Comparison of ENCODE assay signal across 19 cellular contexts in the genomic region with DNA sequence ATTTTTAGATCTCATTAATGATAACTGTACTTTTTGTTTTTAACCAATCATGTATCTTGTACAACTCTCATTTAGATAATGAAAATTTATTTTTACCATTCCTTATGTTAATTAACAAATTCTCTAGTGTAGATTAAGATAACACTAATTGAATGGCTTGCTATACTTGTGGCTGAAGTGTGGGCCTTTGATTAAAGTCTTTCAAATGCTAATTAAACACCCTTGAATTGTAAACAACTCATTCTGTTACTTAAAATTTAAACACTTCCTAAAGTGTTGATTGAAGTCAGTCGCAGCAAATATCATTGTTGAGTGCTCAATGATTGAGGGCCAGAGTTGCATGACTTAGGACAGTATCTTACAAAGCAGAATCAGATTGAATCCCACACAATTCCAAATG.
DNase-seq lines count a peak whose midpoint lies in the region; FAIRE-seq and TF ChIP-seq lines count a peak whose summit lies in the region.
"Had no signal": no experiment of that assay in that cellular context is flagged by ENCODE, and none has a peak within 500 bp of the region (broad histone marks: within the 10 kb centered on the region; RNA-seq: fewer than 3 reads in every experiment).

No MANE protein-coding gene starts in this region.

- H3K4ac ChIP-seq in H1 (replicated peaks; ENCODE audit: insufficient read length, low read depth, low read length), result no peak overlapping the region

- no peak overlapping the region for H4K91ac ChIP-seq in H1 (replicated peaks; ENCODE audit: insufficient read length, low read length)

- H3K79me2 ChIP-seq in mammary epithelial cell (ENCODE audit: insufficient read depth, low read length) (no peaks in the 10 kb centered on the region), H1 (ENCODE audit: control insufficient read depth in 1 of 2, insufficient read depth in 2 of 2, low read length in 2 of 2) (no peaks in the 10 kb centered on the region), neural progenitor cell (ENCODE audit: low read depth) (no peaks in the 10 kb centered on the region)

- H3K79me1 ChIP-seq in H1 (ENCODE audit: low read depth, low read length), result no peaks in the 10 kb centered on the region

- BruUV-seq in mammary epithelial cell (replicated peaks; lab: Mats Ljungman, UMichigan) (no TSS peak), MCF 10A (replicated peaks; lab: Mats Ljungman, UMichigan) (no TSS peak)

- no peak overlapping the region for H4K5ac ChIP-seq in H1 (ENCODE audit: insufficient read length, low read depth, low read length)

- no peak overlapping the region for H2BK15ac ChIP-seq in H1 (ENCODE audit: low read length)

- dilution Hi-C loops in mammary epithelial cell (cut with HindIII; ENCODE audit: low sequenced_read_pairs), result no loop called here

- no peak for TF ChIP-seq CTCF in mammary epithelial cell (conservative IDR thresholded peaks at IDR 0.05 in 1 of 2, IDR thresholded peaks at IDR 0.05 in 1 of 2; ENCODE audit: extremely low read depth in 1 of 2, insufficient read depth in 1 of 2, low read depth in 1 of 2, low read length in 2 of 2)
- TF ChIP-seq CTCF in MCF 10A (IDR thresholded peaks at IDR 0.05; ENCODE audit: unreplicated experiment), result no peak
- TF ChIP-seq CTCF in H1 (IDR thresholded peaks at IDR 0.05; ENCODE audit: control extremely low read depth in 1 of 3, insufficient read depth in 1 of 3, low read depth in 1 of 3, low read length in 3 of 3), result no peak
- TF ChIP-seq CTCF in neural progenitor cell (IDR thresholded peaks at IDR 0.05), result no peak

- TF ChIP-seq POLR2A in H1 (IDR thresholded peaks at IDR 0.05; ENCODE audit: control extremely low read depth in 1 of 2, low read depth in 2 of 2, low read length in 2 of 2), result no peak

- no peak for TF ChIP-seq EP300 in H1 (IDR thresholded peaks at IDR 0.05; ENCODE audit: borderline replicate concordance in 1 of 2, low read depth in 2 of 2, low read length in 2 of 2)

- H2BK120ac ChIP-seq in H1 (replicated peaks; ENCODE audit: low read depth, low read length), result no peak overlapping the region

- no peak overlapping the region for H3K4me3 ChIP-seq in mammary epithelial cell (replicated peaks in 1 of 3; ENCODE audit: insufficient read depth in 1 of 3, low read depth in 2 of 3, low read length in 3 of 3)
- no peak overlapping the region for H3K4me3 ChIP-seq in HUES6 (ENCODE audit: low read depth, low read length)
- no peak overlapping the region for H3K4me3 ChIP-seq in H1 (ENCODE audit: extremely low read depth in 1 of 4, insufficient read depth in 2 of 4, low read depth in 3 of 4, low read length in 4 of 4)
- no peak overlapping the region for H3K4me3 ChIP-seq in neural progenitor cell

- H3K4me1 Mint-ChIP-seq in MCF 10A (ENCODE audit: insufficient read depth, unreplicated experiment) (no peaks in the 10 kb centered on the region), neural progenitor cell (peaks cover 3% of the 10 kb centered on the region)
- H3K4me1 Mint-ChIP-seq: B cell had no signal

- H3K27me3 Mint-ChIP-seq in MCF 10A (ENCODE audit: insufficient read depth, unreplicated experiment), result no peaks in the 10 kb centered on the region
- no peaks in the 10 kb centered on the region for H3K27me3 Mint-ChIP-seq in neural progenitor cell (ENCODE audit: insufficient read depth, low read depth)
- H3K27me3 Mint-ChIP-seq: B cell; CD4-positive, alpha-beta memory T cell had no signal

- H4K8ac ChIP-seq in H1 (ENCODE audit: extremely low read depth, insufficient read depth, low read length), result no peak overlapping the region

- H4K20me1 ChIP-seq in mammary epithelial cell (ENCODE audit: insufficient read depth, low read length) (no peaks in the 10 kb centered on the region), H1 (replicated peaks in 1 of 2; ENCODE audit: control insufficient read depth in 1 of 2, insufficient read depth in 2 of 2, low read length in 2 of 2) (no peaks in the 10 kb centered on the region), neural progenitor cell (ENCODE audit: low read depth) (no peaks in the 10 kb centered on the region)

- H2BK5ac ChIP-seq in H1 (ENCODE audit: low read depth, low read length), result no peak overlapping the region

- DNase-seq in mammary epithelial cell (no peak), MCF 10A (ENCODE audit: unreplicated experiment) (no peak), H1 (ENCODE audit: low read depth in 1 of 2, low spot score in 2 of 2) (no peak), neural progenitor cell (ENCODE audit: low spot score) (no peak), medulla oblongata (ENCODE audit: extremely low spot score) (no peak), NCI-H1436 (lab: John Stamatoyannopoulos, UW) (no peak), HK-2 (ENCODE audit: unreplicated experiment) (no peak)
- DNase-seq: C1 segment of cervical spinal cord; CD4-positive, alpha-beta memory T cell; COR-L47; DMS53; DMS79 treated with DMSO at 0.1 percent for 48 hours had no signal

- H3K14ac ChIP-seq in H1 (ENCODE audit: insufficient read length), result no peak overlapping the region

- H3K27ac Mint-ChIP-seq in MCF 10A (ENCODE audit: low read depth, unreplicated experiment) (no peak overlapping the region), neural progenitor cell (no peak overlapping the region)
- H3K27ac Mint-ChIP-seq: B cell; CD4-positive, alpha-beta memory T cell had no signal

- intact Hi-C loops in mammary epithelial cell (cut with micrococcal nuclease) (no loop called here), MCF 10A (cut with micrococcal nuclease) (no loop called here)

- TF ChIP-seq RAD21 in H1 (IDR thresholded peaks at IDR 0.05 in 1 of 2, conservative IDR thresholded peaks at IDR 0.05 in 1 of 2; ENCODE audit: low read depth in 2 of 2, low read length in 2 of 2), result no peak

- no peak overlapping the region for H3K18ac ChIP-seq in H1 (ENCODE audit: extremely low read depth, low read length)

- H2AFZ ChIP-seq in mammary epithelial cell (ENCODE audit: low read depth, low read length), result peak overlapping the region; percentile 63
- no peak overlapping the region for H2AFZ ChIP-seq in H1 (ENCODE audit: low read length)
- H2AFZ ChIP-seq in neural progenitor cell (replicated peaks), result no peak overlapping the region

- H3F3A ChIP-seq in neural progenitor cell (ENCODE audit: low read depth), result no peaks in the 10 kb centered on the region

- CTCF ChIA-PET in mammary epithelial cell (lab: Charles Lee; ENCODE audit: low non-redundant PET) (no interaction called here), MCF 10A (lab: Yijun Ruan, JAX) (no interaction called here), H1 (lab: Charles Lee; ENCODE audit: partially characterized antibody) (no interaction called here)

- H3K4me1 ChIP-seq in mammary epithelial cell (ENCODE audit: insufficient read depth, low read length) (peaks cover 9% of the 10 kb centered on the region), HUES6 (ENCODE audit: control insufficient read depth, insufficient read depth, low read length) (peaks cover 21% of the 10 kb centered on the region), H1 (replicated peaks in 1 of 4; ENCODE audit: control insufficient read depth in 3 of 4, insufficient read depth in 4 of 4, low read length in 3 of 4) (peaks cover 0 to 9% (median under 1%) of the 10 kb centered on the region in 4 experiments; a peak in 2 of 7 replicates), neural progenitor cell (peaks cover 13% of the 10 kb centered on the region)

- H3K4me3 Mint-ChIP-seq in MCF 10A (ENCODE audit: unreplicated experiment) (no peak overlapping the region), neural progenitor cell (no peak overlapping the region)
- H3K4me3 Mint-ChIP-seq: B cell, H9 had no signal

- H3K27me3 ChIP-seq in mammary epithelial cell (ENCODE audit: insufficient read depth, low read length) (no peaks in the 10 kb centered on the region), HUES6 (ENCODE audit: control insufficient read depth, insufficient read depth, low read length) (no peaks in the 10 kb centered on the region), H1 (replicated peaks in 1 of 4; ENCODE audit: control insufficient read depth in 3 of 4, extremely low read depth in 1 of 4, insufficient read depth in 3 of 4, low read length in 3 of 4) (no peaks in the 10 kb centered on the region), neural progenitor cell (no peaks in the 10 kb centered on the region)

- no peak overlapping the region for H2BK20ac ChIP-seq in H1 (ENCODE audit: low read length)

- peak; percentile 45 for FAIRE-seq in H1 (lab: Jason Lieb, UNC)
- FAIRE-seq: A204.1, GM12891, GM18507 had no signal

- WGBS in mammary epithelial cell (ENCODE audit: low coverage, missing lambda C conversion rate), result 60% methylated on average over 1 of the region's 1 CpG
- 66% methylated on average over 1 of the region's 1 CpG; no CpG with 5 or more reads in 1 of the 2 experiments for WGBS in H1 (ENCODE audit: extremely low coverage in 1 of 2, insufficient coverage in 1 of 2, insufficient read length in 1 of 2, insufficient replicate concordance in 2 of 2, low coverage in 1 of 2, low lambda C conversion rate in 2 of 2, missing lambda C conversion rate in 1 of 2), 2 experiments

- H3K36me3 Mint-ChIP-seq in MCF 10A (ENCODE audit: insufficient read depth, unreplicated experiment) (no peaks in the 10 kb centered on the region), neural progenitor cell (no peaks in the 10 kb centered on the region)
- H3K36me3 Mint-ChIP-seq: CD4-positive, alpha-beta memory T cell had no signal

- H2AK5ac ChIP-seq in H1 (ENCODE audit: low read depth, low read length), result no peak overlapping the region

- in situ Hi-C loops in mammary epithelial cell (cut with MboI; ENCODE audit: low sequenced_read_pairs in 2 of 2), result no loop called here

- no peak overlapping the region for H3K56ac ChIP-seq in H1 (replicated peaks; ENCODE audit: insufficient read length, low read depth, low read length)

- H3K4me2 ChIP-seq in mammary epithelial cell (ENCODE audit: insufficient read depth, low read depth, low read length) (peak overlapping the region; percentile 50), H1 (ENCODE audit: insufficient read depth in 1 of 2, low read depth in 2 of 2, low read length in 2 of 2) (0 out of 4 replicates have a peak overlapping the region, but pooled peaks of 1 of the 2 experiments have one; percentile 43), neural progenitor cell (peak overlapping the region; percentile 3)

- H3K27ac ChIP-seq in mammary epithelial cell (ENCODE audit: insufficient read depth, low read depth, low read length) (no peak overlapping the region), HUES6 (ENCODE audit: low read depth, low read length) (0 out of 2 replicates have a peak overlapping the region, but pooled peaks have one; percentile 3), H1 (ENCODE audit: low read depth, low read length) (no peak overlapping the region), neural progenitor cell (no peak overlapping the region)
- H3K27ac ChIP-seq: 22Rv1 had no signal

- H3K9me3 ChIP-seq in mammary epithelial cell (replicated peaks; ENCODE audit: insufficient read depth, low read length) (no peaks in the 10 kb centered on the region), HUES6 (ENCODE audit: control insufficient read depth, insufficient read depth, low read depth, low read length) (peaks cover 4% of the 10 kb centered on the region; the same call in 1 of the 2 replicates), H1 (ENCODE audit: insufficient read depth in 2 of 2, low read depth in 1 of 2, low read length in 1 of 2) (no peaks in the 10 kb centered on the region; a peak in 1 of 4 replicates), neural progenitor cell (ENCODE audit: low read depth) (no peaks in the 10 kb centered on the region)

- H3K23me2 ChIP-seq in H1 (ENCODE audit: low read depth, low read length), result no peaks in the 10 kb centered on the region

- no peaks in the 10 kb centered on the region for H3K9me3 Mint-ChIP-seq in MCF 10A (ENCODE audit: unreplicated experiment)
- H3K9me3 Mint-ChIP-seq in neural progenitor cell, result no peaks in the 10 kb centered on the region
- H3K9me3 Mint-ChIP-seq: H9 had no signal

- POLR2A ChIA-PET in MCF 10A (lab: Yijun Ruan, JAX), result no interaction called here
- POLR2A ChIA-PET in H1 (lab: Charles Lee; ENCODE audit: partially characterized antibody), result interaction anchor here (1.5 kb wide), 1 partner anchor 110 kb away, joined by 4 read pairs; the partner anchor contains the start of gene GULP1

- H3K9ac ChIP-seq in mammary epithelial cell (ENCODE audit: insufficient read depth, low read length) (no peak overlapping the region), HUES6 (ENCODE audit: low read length) (no peak overlapping the region), H1 (replicated peaks in 1 of 4; ENCODE audit: extremely low read depth in 1 of 4, low read depth in 3 of 4, low read length in 3 of 4) (no peak overlapping the region), neural progenitor cell (no peak overlapping the region)

- no peak overlapping the region for H3K23ac ChIP-seq in H1 (ENCODE audit: insufficient read length)

- H3K36me3 ChIP-seq in mammary epithelial cell (ENCODE audit: insufficient read depth, low read length) (no peaks in the 10 kb centered on the region), HUES6 (ENCODE audit: control insufficient read depth, insufficient read depth, low read length) (no peaks in the 10 kb centered on the region), H1 (ENCODE audit: control insufficient read depth in 2 of 4, insufficient read depth in 4 of 4, low read length in 3 of 4) (no peaks in the 10 kb centered on the region), neural progenitor cell (no peaks in the 10 kb centered on the region)

- H2BK12ac ChIP-seq in H1 (ENCODE audit: low read depth, low read length), result no peak overlapping the region
